Comparison of ENCODE assay signal across 27 cellular contexts in genomic region chr12:67666605-67667004, GRCh38. TPM values are rescaled to one million over a fixed set of nuclear protein-coding genes. Genes with fewer than 3 reads are reported as not detected.
A peak's percentile ranks its signal among the peaks of the same experiment; 100 is the strongest.
DNase-seq lines count a peak whose midpoint lies in the region; ATAC-seq and TF ChIP-seq lines count a peak whose summit lies in the region.
"Had no signal": no experiment of that assay in that cellular context is flagged by ENCODE, and none has a peak within 500 bp of the region (broad histone marks: within the 10 kb centered on the region; RNA-seq: fewer than 3 reads in every experiment).

No MANE protein-coding gene starts in this region.

- H3F3A ChIP-seq in GM23338 (replicated peaks; ENCODE audit: low read depth), result no peaks in the 10 kb centered on the region

- no peak for TF ChIP-seq CTCF in CD4-positive, alpha-beta T cell (IDR thresholded peaks at IDR 0.05)
- no peak for TF ChIP-seq CTCF in GM23338 (conservative IDR thresholded peaks at IDR 0.05; ENCODE audit: low read depth in 2 of 2)
- no peak for TF ChIP-seq CTCF in osteocyte (IDR thresholded peaks at IDR 0.05)

- intact Hi-C loops in CD4-positive, alpha-beta T cell (cut with DNase I, micrococcal nuclease), result loop anchor here in 1 of 2 experiments (5.0 kb wide), 1 partner anchor 309 kb away; no protein-coding TSS in a partner anchor

- peaks cover 5% of the 10 kb centered on the region; the same call in 1 of the 2 replicates for H3K4me1 ChIP-seq in GM23338 (ENCODE audit: insufficient read depth)

- H3K36me3 Mint-ChIP-seq in CD4-positive, alpha-beta T cell (ENCODE audit: low read depth), result peaks cover 66% of the 10 kb centered on the region
- H3K36me3 Mint-ChIP-seq in GM23338 (ENCODE audit: low read depth), result peaks cover under 1% of the 10 kb centered on the region; the same call in 1 of the 3 replicates
- H3K36me3 Mint-ChIP-seq in activated naive CD8-positive, alpha-beta T cell treated with anti-CD3 and anti-CD28 coated beads, Interleukin-2, amount 50 U/mL, for 24 hours (ENCODE audit: low read depth), result peaks cover 30% of the 10 kb centered on the region
- H3K36me3 Mint-ChIP-seq in osteocyte (ENCODE audit: unreplicated experiment), result no peaks in the 10 kb centered on the region

- peaks cover 74% of the 10 kb centered on the region for H3K4me1 Mint-ChIP-seq in CD4-positive, alpha-beta T cell (ENCODE audit: low read depth)
- H3K4me1 Mint-ChIP-seq in GM23338, result peaks cover 15% of the 10 kb centered on the region; the same call in 2 of the 3 replicates
- H3K4me1 Mint-ChIP-seq in activated naive CD8-positive, alpha-beta T cell treated with anti-CD3 and anti-CD28 coated beads, Interleukin-2, amount 50 U/mL, for 24 hours, result peaks cover 64% of the 10 kb centered on the region
- H3K4me1 Mint-ChIP-seq in osteocyte (ENCODE audit: unreplicated experiment), result peaks cover 50% of the 10 kb centered on the region

- no peaks in the 10 kb centered on the region for H3K36me3 ChIP-seq in GM23338 (ENCODE audit: insufficient read depth)
- H3K36me3 ChIP-seq: gastroesophageal sphincter, left lung had no signal

- no peaks in the 10 kb centered on the region for H3K9me3 Mint-ChIP-seq in CD4-positive, alpha-beta T cell
- H3K9me3 Mint-ChIP-seq in GM23338 (no peaks in the 10 kb centered on the region; the same call in 2 of the 3 replicates), osteocyte (ENCODE audit: unreplicated experiment) (peaks cover 4% of the 10 kb centered on the region)
- no peaks in the 10 kb centered on the region for H3K9me3 Mint-ChIP-seq in activated naive CD8-positive, alpha-beta T cell treated with anti-CD3 and anti-CD28 coated beads, Interleukin-2, amount 50 U/mL, for 24 hours
- H3K9me3 Mint-ChIP-seq: activated T-cell treated with anti-CD3 and anti-CD28 coated beads, Interleukin-2, amount 50 U/mL, for 24 hours; CD14-positive monocyte; IgD-negative memory B cell had no signal

- H3K27me3 ChIP-seq in CD4-positive, alpha-beta T cell (ENCODE audit: control insufficient read depth, insufficient read depth, low read length), result no peaks in the 10 kb centered on the region
- no peaks in the 10 kb centered on the region for H3K27me3 ChIP-seq in GM23338 (ENCODE audit: insufficient read depth)
- H3K27me3 ChIP-seq: gastroesophageal sphincter, left lung had no signal

- H3K27me3 Mint-ChIP-seq in CD4-positive, alpha-beta T cell, result no peaks in the 10 kb centered on the region
- H3K27me3 Mint-ChIP-seq in GM23338 (ENCODE audit: insufficient read depth, low read depth, poor library complexity) (peaks cover 2% of the 10 kb centered on the region), osteocyte (ENCODE audit: unreplicated experiment) (no peaks in the 10 kb centered on the region)
- H3K27me3 Mint-ChIP-seq in activated naive CD8-positive, alpha-beta T cell treated with anti-CD3 and anti-CD28 coated beads, Interleukin-2, amount 50 U/mL, for 24 hours, result no peaks in the 10 kb centered on the region
- H3K27me3 Mint-ChIP-seq: activated T-cell treated with anti-CD3 and anti-CD28 coated beads, Interleukin-2, amount 50 U/mL, for 24 hours; IgD-negative memory B cell had no signal

- H3K27ac ChIP-seq in CD4-positive, alpha-beta T cell (ENCODE audit: low read depth, low read length), result no peak overlapping the region
- H3K27ac ChIP-seq in GM23338 (ENCODE audit: low read depth), result no peak overlapping the region
- H3K27ac ChIP-seq: left lung had no signal

- H3K4me3 ChIP-seq in GM23338, result no peak overlapping the region
- H3K4me3 ChIP-seq: gastroesophageal sphincter, left lung had no signal

- H3K9me2 ChIP-seq in GM23338 (ENCODE audit: insufficient read depth), result peaks cover under 1% of the 10 kb centered on the region; the same call in 1 of the 2 replicates

- DNase-seq in CD4-positive, alpha-beta T cell, result no peak
- DNase-seq in GM23338 (ENCODE audit: low spot score), result no peak
- DNase-seq in activated naive CD8-positive, alpha-beta T cell treated with anti-CD3 and anti-CD28 coated beads, Interleukin-2, amount 50 U/mL, for 24 hours, result no peak
- DNase-seq in osteocyte (ENCODE audit: extremely low spot score, unreplicated experiment), result no peak
- DNase-seq in glomerular visceral epithelial cell (ENCODE audit: extremely low spot score), result no peak
- no peak for DNase-seq in NCI-H1436 (lab: John Stamatoyannopoulos, UW)
- DNase-seq in hepatic stellate cell (ENCODE audit: low spot score), result no peak
- DNase-seq: activated CD4-positive, CD25-positive, alpha-beta regulatory T cell; activated CD8-positive, alpha-beta T cell treated with anti-CD3 and anti-CD28 coated beads, Interleukin-2, amount 10 ng/mL, durations not matched to agents 7 days and 5 days; activated naive CD4-positive, alpha-beta T cell treated with Interleukin-2 at 50 U/mL for 16 hours; activated T-cell treated with anti-CD3 and anti-CD28 coated beads, Interleukin-2, amount 50 U/mL, for 24 hours; anterior cingulate cortex; DMS153; effector CD4-positive, alpha-beta T cell; GDM1; left lung; MM.1S; NCI-H2081 treated with DMSO at 0.1 percent for 48 hours; NK-92 treated with Interleukin-12 subunit alpha and Interleukin-12 subunit beta, amount 100 ng/mL, for 24 hours; occipital lobe; stimulated activated CD4-positive, alpha-beta T cell treated with anti-CD3 and anti-CD28 coated beads, Interleukin-15, amount 100 ng/mL, for 24 hours; T-helper 9 cell had no signal

- CTCF ChIA-PET in CD4-positive, alpha-beta T cell (lab: Charles Lee), result no interaction called here

- peaks cover 19% of the 10 kb centered on the region for H3K79me2 ChIP-seq in GM23338 (replicated peaks; ENCODE audit: insufficient read depth)

- POLR2A ChIA-PET in CD4-positive, alpha-beta T cell (lab: Charles Lee), result interaction anchor here (1.6 kb wide), 1 partner anchor 12 kb away, joined by 3 read pairs; no protein-coding TSS in a partner anchor

- no peak for ATAC-seq in CD4-positive, alpha-beta T cell (ENCODE audit: poor library complexity)
- peak; percentile 70 for ATAC-seq in GM23338
- no peak for ATAC-seq in activated naive CD8-positive, alpha-beta T cell treated with anti-CD3 and anti-CD28 coated beads, Interleukin-2, amount 50 U/mL, for 24 hours
- ATAC-seq: activated CD8-positive, alpha-beta T cell treated with anti-CD3 and anti-CD28 coated beads, Interleukin-2, amount 10 ng/mL, durations not matched to agents 7 days and 5 days; esophagus mucosa; gastroesophageal sphincter; left lung; SK-N-SH treated with all-trans-retinoic acid at 6 μM for 48 hours had no signal

- H4K20me1 ChIP-seq in GM23338 (replicated peaks; ENCODE audit: insufficient read depth), result 0 out of 2 replicates have a peak, but pooled peaks cover 2% of the 10 kb centered on the region

- no peaks in the 10 kb centered on the region for H3K9me3 ChIP-seq in CD4-positive, alpha-beta T cell (ENCODE audit: control insufficient read depth, low read length)
- H3K9me3 ChIP-seq: gastroesophageal sphincter, left lung had no signal

- H3K27ac Mint-ChIP-seq in CD4-positive, alpha-beta T cell, result peak overlapping the region; percentile 81
- no peak overlapping the region; the same call in 1 of the 2 replicates for H3K27ac Mint-ChIP-seq in GM23338
- peak overlapping the region; percentile 31 for H3K27ac Mint-ChIP-seq in activated naive CD8-positive, alpha-beta T cell treated with anti-CD3 and anti-CD28 coated beads, Interleukin-2, amount 50 U/mL, for 24 hours
- peak overlapping the region; percentile 17 for H3K27ac Mint-ChIP-seq in osteocyte (ENCODE audit: unreplicated experiment)
- H3K27ac Mint-ChIP-seq: CD14-positive monocyte, IgD-negative memory B cell had no signal

- H3K4me2 ChIP-seq in GM23338, result no peak overlapping the region

- no peak overlapping the region for H3K4me3 Mint-ChIP-seq in CD4-positive, alpha-beta T cell
- H3K4me3 Mint-ChIP-seq in GM23338, result no peak overlapping the region
- no peak overlapping the region for H3K4me3 Mint-ChIP-seq in activated naive CD8-positive, alpha-beta T cell treated with anti-CD3 and anti-CD28 coated beads, Interleukin-2, amount 50 U/mL, for 24 hours
- no peak overlapping the region for H3K4me3 Mint-ChIP-seq in osteocyte (ENCODE audit: unreplicated experiment)
- H3K4me3 Mint-ChIP-seq: activated CD8-positive, alpha-beta T cell treated with anti-CD3 and anti-CD28 coated beads, Interleukin-2, amount 10 ng/mL, durations not matched to agents 7 days and 5 days; activated T-cell treated with anti-CD3 and anti-CD28 coated beads, Interleukin-2, amount 50 U/mL, for 24 hours; CD14-positive monocyte; IgD-negative memory B cell had no signal

- H2AFZ ChIP-seq in GM23338, result no peak overlapping the region

TF ChIP-seq in GM23338, 12 proteins besides CTCF, POLR2A, EP300 and RAD21 (continues in another document):
- no peak for TF ChIP-seq EZH2 (IDR thresholded peaks at IDR 0.05; ENCODE audit: low read depth, unreplicated experiment)
- no peak for TF ChIP-seq NANOG (IDR thresholded peaks at IDR 0.05; ENCODE audit: borderline replicate concordance)

RNA-seq across cellular contexts. Expression of gene DYRK2, which starts 18.1 kb away (rescaled TPM):
- total RNA-seq in CD4-positive, alpha-beta T cell, result 100 to 1,000 TPM; 123 to 135 TPM
- total RNA-seq in GM23338 (2014; rRNA removed; shearing (Covaris generic)), result 30.4 and 34.1 TPM in 2 replicates
- 6.9 and 7.1 TPM in 2 replicates for polyA plus RNA-seq in GM23338 (2016; fragmentation: Nextera tagmentation; extraction: Ambion mirVana)
- total RNA-seq in osteocyte, result 24.7 and 28.9 TPM in 2 replicates
